28 cellular contexts compared by ENCODE assay signal in genomic region chr7:136055266-136055665, GRCh38.
"Had no signal": no experiment of that assay in that cellular context is flagged by ENCODE, and none has a peak within 500 bp of the region (broad histone marks: within the 10 kb centered on the region; RNA-seq: fewer than 3 reads in every experiment).

No MANE protein-coding gene starts in this region.

- H3K27ac ChIP-seq: colonic mucosa, coronary artery, dorsolateral prefrontal cortex, epithelial cell of prostate, esophagus muscularis mucosa, esophagus squamous epithelium, foreskin keratinocyte, gastrocnemius medialis, gastroesophageal sphincter, heart left ventricle, heart right ventricle had no signal

- H3K4me1 ChIP-seq: colonic mucosa, foreskin keratinocyte, gastrocnemius medialis, gastroesophageal sphincter had no signal

- H3K36me3 ChIP-seq: colonic mucosa, esophagus muscularis mucosa, esophagus squamous epithelium, gastrocnemius medialis, gastroesophageal sphincter, heart left ventricle, heart right ventricle had no signal

- H3K4me3 ChIP-seq: colonic mucosa, coronary artery, dorsolateral prefrontal cortex, esophagus muscularis mucosa, esophagus squamous epithelium, gastrocnemius medialis, gastroesophageal sphincter, heart left ventricle, heart right ventricle had no signal

- DNase-seq: colonic mucosa; cortex of kidney; dermis blood vessel endothelial cell; dorsolateral prefrontal cortex; effector CD4-positive, alpha-beta T cell; effector CD8-positive, alpha-beta T cell; effector memory CD4-positive, alpha-beta T cell; effector memory CD8-positive, alpha-beta T cell; endodermal cell; erythroblast; esophagus squamous epithelium; foreskin fibroblast; foreskin keratinocyte; foreskin melanocyte; gastrocnemius medialis; glutamatergic neuron; head of caudate nucleus; heart left ventricle; heart right ventricle had no signal

- ATAC-seq: effector memory CD8-positive, alpha-beta T cell; esophagus mucosa; foreskin keratinocyte; gastrocnemius medialis; gastroesophageal sphincter; heart left ventricle; heart right ventricle had no signal

- H3K27me3 ChIP-seq: colonic mucosa, esophagus muscularis mucosa, esophagus squamous epithelium, foreskin keratinocyte, gastrocnemius medialis, gastroesophageal sphincter, heart left ventricle, heart right ventricle had no signal

- H3K9me3 ChIP-seq: colonic mucosa, esophagus muscularis mucosa, esophagus squamous epithelium, gastrocnemius medialis, gastroesophageal sphincter, heart left ventricle, heart right ventricle had no signal

- FAIRE-seq: colon, endometrium, endothelial cell of umbilical vein, frontal cortex had no signal
